Comparison of ENCODE assay signal across 17 cellular contexts in genomic region chr1:86068841-86069756, GRCh38.
DNase-seq lines count a peak whose midpoint lies in the region; ATAC-seq and TF ChIP-seq lines count a peak whose summit lies in the region.
"Had no signal": no experiment of that assay in that cellular context is flagged by ENCODE, and none has a peak within 500 bp of the region (broad histone marks: within the 10 kb centered on the region; RNA-seq: fewer than 3 reads in every experiment).

No MANE protein-coding gene starts in this region.

- no peaks in the 10 kb centered on the region for H3K27me3 ChIP-seq in upper lobe of left lung
- H3K27me3 ChIP-seq: vagina had no signal

- H3K4me3 ChIP-seq in astrocyte of the spinal cord (ENCODE audit: low read depth, low read length) (no peak overlapping the region), upper lobe of left lung (no peak overlapping the region)
- H3K4me3 ChIP-seq: GM12878, spleen, vagina had no signal

- H3K36me3 ChIP-seq in upper lobe of left lung: no peaks in the 10 kb centered on the region
- H3K36me3 ChIP-seq: spleen, vagina had no signal

- WGBS in upper lobe of left lung, 2 donors: 64 to 83% methylated on average over 3 of the region's 3 CpGs

- ATAC-seq in Right ventricle myocardium inferior (peak; percentile 84), upper lobe of left lung (ENCODE audit: low FRiP score in 2 of 2) (peak; percentile 57 to 73), GM18861 (IDR thresholded peaks at IDR 0.05; ENCODE audit: unreplicated experiment) (no peak)
- ATAC-seq: GM12878 had no signal

- TF ChIP-seq EP300 in upper lobe of left lung (IDR thresholded peaks at IDR 0.05): no peak

- in situ Hi-C loops in astrocyte of the spinal cord (cut with HindIII; ENCODE audit: low sequenced_read_pairs): no loop called here

- intact Hi-C loops in Right ventricle myocardium inferior (cut with DNase I) (no loop called here), cardiac septum (cut with DNase I) (no loop called here)

- no peaks in the 10 kb centered on the region for H3K9me3 ChIP-seq in upper lobe of left lung
- H3K9me3 ChIP-seq: spleen, vagina had no signal

- peak; percentile 64 for DNase-seq in Right ventricle myocardium inferior (ENCODE audit: missing footprints)
- no peak for DNase-seq in cardiac septum (ENCODE audit: low spot score)
- DNase-seq in astrocyte of the spinal cord (ENCODE audit: low read depth, low spot score): peak; percentile 48
- peak; percentile 2 for DNase-seq in glomerular visceral epithelial cell (ENCODE audit: extremely low spot score)
- no peak for DNase-seq in upper lobe of left lung
- DNase-seq in activated naive CD4-positive, alpha-beta T cell treated with anti-CD3 and anti-CD28 coated beads, Interleukin-2, amount 50 U/mL, for 16 hours: no peak
- no peak for DNase-seq in T-helper 2 cell
- DNase-seq: activated CD4-positive, alpha-beta T cell treated with anti-CD3 and anti-CD28 coated beads, Interleukin-2, amount 10 ng/mL, durations not matched to agents 24 days and 14 days; activated gamma-delta T cell treated with Interleukin-2 at 50 U/mL for 16 hours; endodermal cell; NCI-H1694; NK-92 treated with Interleukin-12 subunit alpha and Interleukin-12 subunit beta, amount 100 ng/mL, for 24 hours; spleen; substantia nigra had no signal

- TF ChIP-seq POLR2A in upper lobe of left lung (IDR thresholded peaks at IDR 0.05): no peak

- TF ChIP-seq CTCF in astrocyte of the spinal cord (IDR thresholded peaks at IDR 0.05; ENCODE audit: low read depth, low read length) (no peak), upper lobe of left lung (IDR thresholded peaks at IDR 0.05) (no peak)

- no peaks in the 10 kb centered on the region for H3K4me1 ChIP-seq in upper lobe of left lung
- H3K4me1 ChIP-seq: spleen, vagina had no signal

- H3K27ac ChIP-seq in upper lobe of left lung: no peak overlapping the region
- H3K27ac ChIP-seq: spleen, vagina had no signal

Comparison
In these comparisons a context has a peak if more than half of its experiments do, and no peak if none do; other contexts are left out.
1. DNase-seq: peak in Right ventricle myocardium inferior (single experiment), astrocyte of the spinal cord (single experiment) and glomerular visceral epithelial cell (single experiment); none in cardiac septum (single experiment), upper lobe of left lung (0 of 2), activated naive CD4-positive, alpha-beta T cell treated with anti-CD3 and anti-CD28 coated beads, Interleukin-2, amount 50 U/mL, for 16 hours (single experiment) and T-helper 2 cell (0 of 5).